28 cellular contexts compared by ENCODE assay signal in the genomic region with DNA sequence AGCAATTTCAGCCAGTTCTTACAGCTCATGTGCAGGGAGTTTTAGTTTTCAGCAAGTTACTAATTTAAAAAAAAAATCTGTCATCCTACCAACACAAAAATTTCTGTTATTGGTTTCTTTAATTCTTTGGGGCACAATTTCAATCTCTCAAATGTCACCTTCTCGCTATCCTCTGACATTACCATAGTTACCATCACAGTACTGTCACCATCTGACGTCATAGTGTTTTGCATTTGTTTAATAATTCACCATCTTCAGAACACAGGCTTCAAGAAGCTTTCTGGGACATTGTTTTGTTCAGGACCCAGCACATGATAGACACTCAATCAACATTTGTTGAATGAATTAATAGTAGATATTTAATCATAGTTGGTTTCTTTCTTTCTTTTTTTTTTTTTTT.
"Had no signal": no experiment of that assay in that cellular context is flagged by ENCODE, and none has a peak within 500 bp of the region (broad histone marks: within the 10 kb centered on the region; RNA-seq: fewer than 3 reads in every experiment).

No MANE protein-coding gene starts in this region.

- FAIRE-seq: colon, endometrium, endothelial cell of umbilical vein, frontal cortex had no signal

- ATAC-seq: effector memory CD8-positive, alpha-beta T cell; esophagus mucosa; foreskin keratinocyte; gastrocnemius medialis; gastroesophageal sphincter; heart left ventricle; heart right ventricle had no signal

- H3K27me3 ChIP-seq: colonic mucosa, dorsolateral prefrontal cortex, esophagus muscularis mucosa, esophagus squamous epithelium, foreskin keratinocyte, gastrocnemius medialis, heart left ventricle, heart right ventricle had no signal

- H3K4me3 ChIP-seq: colonic mucosa, coronary artery, dorsolateral prefrontal cortex, esophagus muscularis mucosa, esophagus squamous epithelium, gastrocnemius medialis, gastroesophageal sphincter, heart left ventricle, heart right ventricle had no signal

- DNase-seq: colonic mucosa; cortex of kidney; dermis blood vessel endothelial cell; dorsolateral prefrontal cortex; effector CD4-positive, alpha-beta T cell; effector CD8-positive, alpha-beta T cell; effector memory CD4-positive, alpha-beta T cell; effector memory CD8-positive, alpha-beta T cell; endodermal cell; erythroblast; esophagus squamous epithelium; foreskin fibroblast; foreskin keratinocyte; foreskin melanocyte; gastrocnemius medialis; glutamatergic neuron; head of caudate nucleus; heart left ventricle; heart right ventricle had no signal

- H3K9me3 ChIP-seq: colonic mucosa, esophagus squamous epithelium, gastrocnemius medialis, gastroesophageal sphincter had no signal

- H3K27ac ChIP-seq: colonic mucosa, coronary artery, dorsolateral prefrontal cortex, epithelial cell of prostate, esophagus muscularis mucosa, esophagus squamous epithelium, foreskin keratinocyte, gastrocnemius medialis, gastroesophageal sphincter, heart left ventricle, heart right ventricle had no signal

- H3K36me3 ChIP-seq: colonic mucosa, esophagus squamous epithelium, gastrocnemius medialis, gastroesophageal sphincter had no signal

- H3K4me1 ChIP-seq: colonic mucosa, esophagus muscularis mucosa, esophagus squamous epithelium, foreskin keratinocyte, gastrocnemius medialis, gastroesophageal sphincter had no signal
